ENCODE assay signal across 34 cellular contexts in the genomic region with DNA sequence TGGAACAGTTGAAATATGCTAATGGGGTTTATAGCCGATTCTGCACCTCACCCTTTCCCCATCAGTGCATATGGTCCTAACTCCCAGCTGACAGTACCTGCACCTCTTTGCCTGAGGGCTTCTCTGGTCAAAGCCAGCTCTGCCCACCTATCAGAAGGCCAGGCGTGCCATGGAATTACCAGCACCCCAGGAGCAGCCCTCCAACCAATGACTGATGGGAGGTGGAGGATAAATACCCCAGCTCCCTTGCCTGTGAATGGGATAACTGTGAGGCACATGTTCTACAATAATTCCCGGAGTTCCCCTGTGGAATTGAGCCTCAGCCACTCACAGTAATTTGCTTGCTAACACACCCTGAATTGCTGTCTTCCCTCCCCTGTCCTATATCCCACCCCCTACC.
DNase-seq lines count a peak whose midpoint lies in the region; ATAC-seq and TF ChIP-seq lines count a peak whose summit lies in the region.
"Had no signal": no experiment of that assay in that cellular context is flagged by ENCODE, and none has a peak within 500 bp of the region (broad histone marks: within the 10 kb centered on the region; RNA-seq: fewer than 3 reads in every experiment).

No MANE protein-coding gene starts in this region.

- H3K4me3 Mint-ChIP-seq in H9: no peak overlapping the region
- H3K4me3 Mint-ChIP-seq in activated naive CD8-positive, alpha-beta T cell treated with anti-CD3 and anti-CD28 coated beads for 36 hours: no peak overlapping the region
- H3K4me3 Mint-ChIP-seq: B cell; CD14-positive monocyte; CD4-positive, alpha-beta memory T cell; CD4-positive, alpha-beta T cell; CD4-positive, CD25-positive, alpha-beta regulatory T cell; CD8-positive, alpha-beta memory T cell; CD8-positive, alpha-beta T cell had no signal

- H3K9me2 ChIP-seq in SK-N-SH: no peaks in the 10 kb centered on the region

- no peak overlapping the region for H4K5ac ChIP-seq in H9 (ENCODE audit: insufficient read length, low read depth, low read length)

- peaks cover 4 to 9% (median 7%) of the 10 kb centered on the region in 3 experiments; a peak in 6 of 7 replicates for H3K36me3 Mint-ChIP-seq in H9 (ENCODE audit: insufficient read depth in 1 of 3, low read depth in 3 of 3)
- H3K36me3 Mint-ChIP-seq in activated naive CD8-positive, alpha-beta T cell treated with anti-CD3 and anti-CD28 coated beads for 36 hours: no peaks in the 10 kb centered on the region
- H3K36me3 Mint-ChIP-seq: CD14-positive monocyte; CD4-positive, alpha-beta memory T cell; CD4-positive, CD25-positive, alpha-beta regulatory T cell; CD8-positive, alpha-beta memory T cell; CD8-positive, alpha-beta T cell had no signal

- H3K9me3 Mint-ChIP-seq in H9: peaks cover 58 to 80% of the 10 kb centered on the region in 2 experiments
- H3K9me3 Mint-ChIP-seq in activated naive CD8-positive, alpha-beta T cell treated with anti-CD3 and anti-CD28 coated beads for 36 hours: peaks cover 3% of the 10 kb centered on the region
- H3K9me3 Mint-ChIP-seq: CD4-positive, alpha-beta T cell; CD8-positive, alpha-beta memory T cell; CD8-positive, alpha-beta T cell had no signal

- H3K36me3 ChIP-seq in HEK293 (ENCODE audit: control insufficient read depth in 2 of 2, insufficient read depth in 1 of 2, low read length in 2 of 2): no peaks in the 10 kb centered on the region
- H3K36me3 ChIP-seq in WERI-Rb-1: no peaks in the 10 kb centered on the region
- H3K36me3 ChIP-seq in SK-N-SH (replicated peaks in 1 of 2; ENCODE audit: control insufficient read depth in 1 of 2, insufficient read depth in 2 of 2, low read length in 1 of 2): no peaks in the 10 kb centered on the region
- H3K36me3 ChIP-seq: BE2C; BLaER1; BLaER1 treated with 17β-estradiol and CSF1 and Interleukin-3, amounts not matched to agents 10 nM and 100 nM had no signal

- H2BK12ac ChIP-seq in H9 (ENCODE audit: insufficient read length, low read depth, low read length): no peak overlapping the region

- no peak overlapping the region for H3K18ac ChIP-seq in H9 (ENCODE audit: insufficient read length, low read depth, low read length)

- H3K23me2 ChIP-seq in H9 (ENCODE audit: insufficient read length, low read depth, low read length, poor library complexity, severe bottlenecking): no peaks in the 10 kb centered on the region

- TF ChIP-seq CTCF in H9 (conservative IDR thresholded peaks at IDR 0.05) (no peak), HEK293 (tag by site-specific recombination; IDR thresholded peaks at IDR 0.05) (no peak), WERI-Rb-1 (IDR thresholded peaks at IDR 0.05; ENCODE audit: low read depth, low read length) (no peak), SK-N-SH (IDR thresholded peaks at IDR 0.05) (no peak)

- H3K27ac ChIP-seq in H9 (ENCODE audit: insufficient read length, low read depth, low read length): no peak overlapping the region
- no peak overlapping the region for H3K27ac ChIP-seq in HEK293 (ENCODE audit: extremely low read depth, low read depth, low read length)
- peak overlapping the region; percentile 96 for H3K27ac ChIP-seq in WERI-Rb-1
- H3K27ac ChIP-seq in SK-N-SH (ENCODE audit: low read depth in 2 of 2, low read length in 1 of 2): no peak overlapping the region
- H3K27ac ChIP-seq: 22Rv1; A549; BLaER1; BLaER1 treated with 17β-estradiol and CSF1 and Interleukin-3, amounts not matched to agents 10 nM and 100 nM; C4-2B had no signal

- H3K23ac ChIP-seq in H9 (ENCODE audit: insufficient read length, low read depth, low read length): no peak overlapping the region

- peaks cover 0 to 2% of the 10 kb centered on the region in 2 experiments; a peak in 1 of 4 replicates for H3K4me1 Mint-ChIP-seq in H9
- no peaks in the 10 kb centered on the region for H3K4me1 Mint-ChIP-seq in activated naive CD8-positive, alpha-beta T cell treated with anti-CD3 and anti-CD28 coated beads for 36 hours
- H3K4me1 Mint-ChIP-seq: B cell; CD14-positive monocyte; CD4-positive, alpha-beta memory T cell; CD4-positive, CD25-positive, alpha-beta regulatory T cell; CD8-positive, alpha-beta memory T cell had no signal

- H2BK15ac ChIP-seq in H9 (ENCODE audit: low read depth, low read length): no peak overlapping the region

- H3K4me2 ChIP-seq in H9 (ENCODE audit: insufficient read depth, insufficient read length, low read length) (no peak overlapping the region), SK-N-SH (no peak overlapping the region)
- H3K4me2 ChIP-seq: A549; BLaER1; BLaER1 treated with 17β-estradiol and CSF1 and Interleukin-3, amounts not matched to agents 10 nM and 100 nM had no signal

- POLR2A ChIA-PET in HEK293 (lab: Yijun Ruan, JAX) (no interaction called here), SK-N-SH (lab: Yijun Ruan, JAX) (no interaction called here)

- H3K9me3 ChIP-seq in H9 (ENCODE audit: control insufficient read depth, low read depth, low read length): no peaks in the 10 kb centered on the region
- no peaks in the 10 kb centered on the region; the same call in 1 of the 2 replicates for H3K9me3 ChIP-seq in HEK293 (ENCODE audit: control insufficient read depth, insufficient read depth, low read depth, low read length)
- H3K9me3 ChIP-seq in WERI-Rb-1 (ENCODE audit: severe bottlenecking): peaks cover 5% of the 10 kb centered on the region
- no peaks in the 10 kb centered on the region for H3K9me3 ChIP-seq in SK-N-SH
- H3K9me3 ChIP-seq: A549, BE2C, BLaER1, Caco-2 had no signal

- H4K91ac ChIP-seq in H9 (ENCODE audit: insufficient read length, low read depth, low read length): no peak overlapping the region

- H3K79me2 ChIP-seq in H9 (ENCODE audit: insufficient read depth, low read length): no peaks in the 10 kb centered on the region
- no peaks in the 10 kb centered on the region for H3K79me2 ChIP-seq in SK-N-SH (ENCODE audit: insufficient read depth)

- H2AFZ ChIP-seq in H9 (ENCODE audit: low read length) (no peak overlapping the region), SK-N-SH (ENCODE audit: low read depth) (no peak overlapping the region)

- no peak for TF ChIP-seq RAD21 in SK-N-SH (IDR thresholded peaks at IDR 0.05; ENCODE audit: low read length)

- CTCF ChIA-PET in HEK293 (lab: Yijun Ruan, JAX): no interaction called here
- CTCF ChIA-PET in SK-N-SH (lab: Yijun Ruan, JAX): no interaction called here

- no peaks in the 10 kb centered on the region for H3F3A ChIP-seq in SK-N-SH (replicated peaks; ENCODE audit: insufficient read depth)

- ATAC-seq in GM19463 (IDR thresholded peaks at IDR 0.05; ENCODE audit: unreplicated experiment): no peak
- ATAC-seq: A549; CD8-positive, alpha-beta T cell had no signal

- no peak overlapping the region for H2BK5ac ChIP-seq in H9 (ENCODE audit: insufficient read length, low read length)

- no peaks in the 10 kb centered on the region for H3K79me1 ChIP-seq in H9 (ENCODE audit: insufficient read depth, low read depth, low read length, poor library complexity, severe bottlenecking)

- H3K9ac ChIP-seq in H9 (ENCODE audit: extremely low read depth, insufficient read length, low read length) (no peak overlapping the region), SK-N-SH (no peak overlapping the region)
- H3K9ac ChIP-seq: BLaER1; BLaER1 treated with 17β-estradiol and CSF1 and Interleukin-3, amounts not matched to agents 10 nM and 100 nM had no signal

- no peak overlapping the region for H2AK5ac ChIP-seq in H9 (ENCODE audit: insufficient read length, low read length)

- H3K14ac ChIP-seq in H9 (ENCODE audit: insufficient read depth, low read length): no peak overlapping the region

- H3K4me1 ChIP-seq in H9 (ENCODE audit: insufficient read depth, low read length) (peaks cover 2% of the 10 kb centered on the region), HEK293 (ENCODE audit: control insufficient read depth, insufficient read depth, low read length) (no peaks in the 10 kb centered on the region), SK-N-SH (ENCODE audit: control insufficient read depth in 1 of 2, insufficient read depth in 2 of 2, low read depth in 1 of 2, low read length in 1 of 2) (no peaks in the 10 kb centered on the region; a peak in 1 of 4 replicates)
- H3K4me1 ChIP-seq: A549, BE2C, Caco-2 had no signal

- no peak overlapping the region for H3K27ac Mint-ChIP-seq in H9
- no peak overlapping the region for H3K27ac Mint-ChIP-seq in activated naive CD8-positive, alpha-beta T cell treated with anti-CD3 and anti-CD28 coated beads for 36 hours
- H3K27ac Mint-ChIP-seq: B cell; CD14-positive monocyte; CD4-positive, alpha-beta T cell; CD4-positive, CD25-positive, alpha-beta regulatory T cell; CD8-positive, alpha-beta memory T cell; CD8-positive, alpha-beta T cell had no signal

- H3K4me3 ChIP-seq in HEK293 (ENCODE audit: low read depth, low read length): no peak overlapping the region
- no peak overlapping the region for H3K4me3 ChIP-seq in WERI-Rb-1 (ENCODE audit: low read depth, low read length)
- H3K4me3 ChIP-seq in SK-N-SH (ENCODE audit: low read depth in 2 of 2, low read length in 1 of 2): no peak overlapping the region
- H3K4me3 ChIP-seq: A549; BLaER1; BLaER1 treated with 17β-estradiol and CSF1 and Interleukin-3, amounts not matched to agents 10 nM and 100 nM had no signal

- TF ChIP-seq EP300 in SK-N-SH (IDR thresholded peaks at IDR 0.05; ENCODE audit: borderline replicate concordance in 1 of 2, low read depth in 1 of 2, low read length in 1 of 2): no peak

- DNase-seq in H9: peak; percentile 14
- DNase-seq in NCI-H69 (lab: John Stamatoyannopoulos, UW): peak; percentile 6
- no peak for DNase-seq in WERI-Rb-1
- no peak for DNase-seq in SK-N-DZ (ENCODE audit: low spot score)
- DNase-seq in activated naive CD8-positive, alpha-beta T cell treated with anti-CD3 and anti-CD28 coated beads for 36 hours: no peak
- no peak for DNase-seq in SK-N-SH
- DNase-seq: 8988T; ACHN; AML-193; BE2C; C1 segment of cervical spinal cord; Caco-2; Calu3; CD4-positive, alpha-beta memory T cell; CD4-positive, alpha-beta T cell; CD4-positive, CD25-positive, alpha-beta regulatory T cell; CD8-positive, alpha-beta memory T cell; CD8-positive, alpha-beta T cell; COR-L47; DMS 273 treated with DMSO at 0.1 percent for 48 hours; DMS153; DMS79; DMS79 treated with DMSO at 0.1 percent for 48 hours; DND-41; EL had no signal

- H3K27me3 ChIP-seq in H9 (ENCODE audit: insufficient read depth, low read length) (no peaks in the 10 kb centered on the region), WERI-Rb-1 (ENCODE audit: insufficient read depth, low read depth, severe bottlenecking) (no peaks in the 10 kb centered on the region), SK-N-SH (ENCODE audit: insufficient read depth) (no peaks in the 10 kb centered on the region; the same call in 1 of the 2 replicates)
- H3K27me3 ChIP-seq: BE2C; BLaER1; BLaER1 treated with 17β-estradiol and CSF1 and Interleukin-3, amounts not matched to agents 10 nM and 100 nM had no signal

- H3K56ac ChIP-seq in H9 (ENCODE audit: insufficient read length, low read depth, low read length): no peak overlapping the region

- no CpG with 5 or more reads among the region's 3 CpGs for WGBS in H9 (ENCODE audit: extremely low coverage, insufficient read length, low lambda C conversion rate)
- WGBS in SK-N-SH (ENCODE audit: low lambda C conversion rate): 10% methylated on average over 3 of the region's 3 CpGs

- H3K4ac ChIP-seq in H9 (ENCODE audit: low read depth, low read length): no peak overlapping the region

- H2BK120ac ChIP-seq in H9 (ENCODE audit: low read depth, low read length, poor library complexity, severe bottlenecking): no peak overlapping the region

- no peak overlapping the region for H2BK20ac ChIP-seq in H9 (ENCODE audit: low read depth, low read length, poor library complexity, severe bottlenecking)

- no peaks in the 10 kb centered on the region for H4K20me1 ChIP-seq in H9 (ENCODE audit: control insufficient read depth, insufficient read depth, insufficient read length)
- H4K20me1 ChIP-seq in SK-N-SH (ENCODE audit: insufficient read depth): no peaks in the 10 kb centered on the region
- H4K20me1 ChIP-seq: BLaER1; BLaER1 treated with 17β-estradiol and CSF1 and Interleukin-3, amounts not matched to agents 10 nM and 100 nM had no signal

- peaks cover 3% of the 10 kb centered on the region for H3K27me3 Mint-ChIP-seq in H9 (ENCODE audit: low read depth)
- H3K27me3 Mint-ChIP-seq in activated naive CD8-positive, alpha-beta T cell treated with anti-CD3 and anti-CD28 coated beads for 36 hours: no peaks in the 10 kb centered on the region
- H3K27me3 Mint-ChIP-seq: B cell; CD4-positive, alpha-beta memory T cell; CD4-positive, alpha-beta T cell; CD4-positive, CD25-positive, alpha-beta regulatory T cell had no signal

- H4K8ac ChIP-seq in H9 (replicated peaks; ENCODE audit: insufficient read length, low read depth, low read length): no peak overlapping the region

- no peak overlapping the region for H3T11ph ChIP-seq in H9 (ENCODE audit: low read length)

Comparison
In these comparisons a context has a peak if more than half of its experiments do, and no peak if none do; other contexts are left out.
1. DNase-seq: peak in H9 (single experiment) and NCI-H69 (single experiment); none in WERI-Rb-1 (single experiment), SK-N-DZ (single experiment), activated naive CD8-positive, alpha-beta T cell treated with anti-CD3 and anti-CD28 coated beads for 36 hours (single experiment) and SK-N-SH (single experiment).